In the genomic region with DNA sequence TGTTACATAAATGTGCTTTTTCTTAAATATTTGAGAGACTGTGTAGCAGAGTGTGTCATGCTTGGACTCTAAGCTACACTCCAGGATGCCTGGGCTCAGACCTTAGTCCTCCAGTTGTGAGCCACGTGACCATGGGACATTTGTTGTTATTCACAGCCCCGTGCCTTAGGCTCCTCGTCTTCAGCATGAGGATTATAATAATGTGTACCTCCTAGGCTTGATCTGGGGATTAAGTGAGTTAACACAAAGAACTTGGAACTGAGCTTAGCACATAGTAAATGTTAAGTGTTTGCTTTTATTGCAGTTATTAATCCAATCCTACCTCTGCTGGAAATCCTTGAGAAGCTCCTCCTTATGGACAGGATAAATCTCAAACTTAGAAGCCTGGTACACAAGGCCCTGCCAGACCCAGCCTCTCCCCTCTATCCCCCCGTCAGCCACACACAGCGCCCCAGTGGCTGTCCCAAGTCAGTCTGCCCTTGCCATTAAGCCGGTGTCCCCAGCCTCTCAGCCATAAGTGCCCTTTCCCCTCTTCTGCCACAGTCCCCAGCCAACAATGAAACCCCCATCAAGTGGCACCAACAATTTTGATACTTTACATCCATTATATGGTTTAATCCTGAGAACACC, we compare ENCODE assay signal across 1 cellular context.
TF ChIP-seq lines count a peak whose summit lies in the region.

No MANE protein-coding gene starts in this region.

TF ChIP-seq in GM23338, 12 proteins besides CTCF, POLR2A, EP300 and RAD21 (continued from another document):
- TF ChIP-seq, protein P1, sequence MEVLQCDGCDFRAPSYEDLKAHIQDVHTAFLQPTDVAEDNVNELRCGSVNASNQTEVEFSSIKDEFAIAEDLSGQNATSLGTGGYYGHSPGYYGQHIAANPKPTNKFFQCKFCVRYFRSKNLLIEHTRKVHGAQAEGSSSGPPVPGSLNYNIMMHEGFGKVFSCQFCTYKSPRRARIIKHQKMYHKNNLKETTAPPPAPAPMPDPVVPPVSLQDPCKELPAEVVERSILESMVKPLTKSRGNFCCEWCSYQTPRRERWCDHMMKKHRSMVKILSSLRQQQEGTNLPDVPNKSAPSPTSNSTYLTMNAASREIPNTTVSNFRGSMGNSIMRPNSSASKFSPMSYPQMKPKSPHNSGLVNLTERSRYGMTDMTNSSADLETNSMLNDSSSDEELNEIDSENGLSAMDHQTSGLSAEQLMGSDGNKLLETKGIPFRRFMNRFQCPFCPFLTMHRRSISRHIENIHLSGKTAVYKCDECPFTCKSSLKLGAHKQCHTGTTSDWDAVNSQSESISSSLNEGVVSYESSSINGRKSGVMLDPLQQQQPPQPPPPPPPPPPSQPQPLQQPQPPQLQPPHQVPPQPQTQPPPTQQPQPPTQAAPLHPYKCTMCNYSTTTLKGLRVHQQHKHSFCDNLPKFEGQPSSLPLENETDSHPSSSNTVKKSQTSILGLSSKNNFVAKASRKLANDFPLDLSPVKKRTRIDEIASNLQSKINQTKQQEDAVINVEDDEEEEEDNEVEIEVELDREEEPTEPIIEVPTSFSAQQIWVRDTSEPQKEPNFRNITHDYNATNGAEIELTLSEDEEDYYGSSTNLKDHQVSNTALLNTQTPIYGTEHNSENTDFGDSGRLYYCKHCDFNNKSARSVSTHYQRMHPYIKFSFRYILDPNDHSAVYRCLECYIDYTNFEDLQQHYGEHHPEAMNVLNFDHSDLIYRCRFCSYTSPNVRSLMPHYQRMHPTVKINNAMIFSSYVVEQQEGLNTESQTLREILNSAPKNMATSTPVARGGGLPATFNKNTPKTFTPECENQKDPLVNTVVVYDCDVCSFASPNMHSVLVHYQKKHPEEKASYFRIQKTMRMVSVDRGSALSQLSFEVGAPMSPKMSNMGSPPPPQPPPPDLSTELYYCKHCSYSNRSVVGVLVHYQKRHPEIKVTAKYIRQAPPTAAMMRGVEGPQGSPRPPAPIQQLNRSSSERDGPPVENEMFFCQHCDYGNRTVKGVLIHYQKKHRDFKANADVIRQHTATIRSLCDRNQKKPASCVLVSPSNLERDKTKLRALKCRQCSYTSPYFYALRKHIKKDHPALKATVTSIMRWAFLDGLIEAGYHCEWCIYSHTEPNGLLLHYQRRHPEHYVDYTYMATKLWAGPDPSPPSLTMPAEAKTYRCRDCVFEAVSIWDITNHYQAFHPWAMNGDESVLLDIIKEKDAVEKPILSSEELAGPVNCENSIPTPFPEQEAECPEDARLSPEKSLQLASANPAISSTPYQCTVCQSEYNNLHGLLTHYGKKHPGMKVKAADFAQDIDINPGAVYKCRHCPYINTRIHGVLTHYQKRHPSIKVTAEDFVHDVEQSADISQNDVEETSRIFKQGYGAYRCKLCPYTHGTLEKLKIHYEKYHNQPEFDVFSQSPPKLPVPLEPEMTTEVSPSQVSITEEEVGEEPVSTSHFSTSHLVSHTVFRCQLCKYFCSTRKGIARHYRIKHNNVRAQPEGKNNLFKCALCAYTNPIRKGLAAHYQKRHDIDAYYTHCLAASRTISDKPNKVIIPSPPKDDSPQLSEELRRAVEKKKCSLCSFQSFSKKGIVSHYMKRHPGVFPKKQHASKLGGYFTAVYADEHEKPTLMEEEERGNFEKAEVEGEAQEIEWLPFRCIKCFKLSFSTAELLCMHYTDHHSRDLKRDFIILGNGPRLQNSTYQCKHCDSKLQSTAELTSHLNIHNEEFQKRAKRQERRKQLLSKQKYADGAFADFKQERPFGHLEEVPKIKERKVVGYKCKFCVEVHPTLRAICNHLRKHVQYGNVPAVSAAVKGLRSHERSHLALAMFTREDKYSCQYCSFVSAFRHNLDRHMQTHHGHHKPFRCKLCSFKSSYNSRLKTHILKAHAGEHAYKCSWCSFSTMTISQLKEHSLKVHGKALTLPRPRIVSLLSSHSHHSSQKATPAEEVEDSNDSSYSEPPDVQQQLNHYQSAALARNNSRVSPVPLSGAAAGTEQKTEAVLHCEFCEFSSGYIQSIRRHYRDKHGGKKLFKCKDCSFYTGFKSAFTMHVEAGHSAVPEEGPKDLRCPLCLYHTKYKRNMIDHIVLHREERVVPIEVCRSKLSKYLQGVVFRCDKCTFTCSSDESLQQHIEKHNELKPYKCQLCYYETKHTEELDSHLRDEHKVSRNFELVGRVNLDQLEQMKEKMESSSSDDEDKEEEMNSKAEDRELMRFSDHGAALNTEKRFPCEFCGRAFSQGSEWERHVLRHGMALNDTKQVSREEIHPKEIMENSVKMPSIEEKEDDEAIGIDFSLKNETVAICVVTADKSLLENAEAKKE (CRISPR knock-in tag; IDR thresholded peaks at IDR 0.05): no peak
- no peak for TF ChIP-seq STAT1 (IDR thresholded peaks at IDR 0.05; ENCODE audit: unreplicated experiment)
- TF ChIP-seq REST (IDR thresholded peaks at IDR 0.05; ENCODE audit: unreplicated experiment): no peak
- no peak for TF ChIP-seq ZNF331 (CRISPR knock-in tag; IDR thresholded peaks at IDR 0.05; ENCODE audit: low read depth)
- TF ChIP-seq JUNB (IDR thresholded peaks at IDR 0.05; ENCODE audit: unreplicated experiment): no peak
- no peak for TF ChIP-seq NANOG (IDR thresholded peaks at IDR 0.05; ENCODE audit: borderline replicate concordance)
- TF ChIP-seq ETS1 (IDR thresholded peaks at IDR 0.05): no peak
- TF ChIP-seq POLR2AphosphoS5 (IDR thresholded peaks at IDR 0.05; ENCODE audit: low read depth): no peak
- TF ChIP-seq EZH2phosphoT487 (IDR thresholded peaks at IDR 0.05; ENCODE audit: unreplicated experiment): no peak
